In the genomic region with DNA sequence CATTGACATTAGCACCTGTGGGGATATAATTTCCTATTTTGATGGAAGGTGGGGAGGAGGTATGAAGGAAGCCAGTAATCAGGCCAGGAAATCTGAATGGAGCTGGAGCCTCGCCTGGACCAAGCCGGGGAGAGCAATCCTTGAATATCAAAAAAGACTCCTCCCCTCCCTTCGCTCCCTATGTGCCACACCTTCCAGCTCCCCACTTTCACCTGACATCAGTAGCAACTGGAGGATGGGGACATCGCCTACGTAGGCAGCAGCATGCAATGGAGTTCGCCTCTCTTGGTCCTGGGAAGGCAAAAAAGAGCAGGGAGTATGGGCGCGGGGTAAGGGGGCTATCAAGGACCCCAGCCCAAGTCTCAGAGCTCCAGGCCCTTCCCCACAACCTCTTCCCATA, we compare ENCODE assay signal across 1 cellular context.
TF ChIP-seq lines count a peak whose summit lies in the region.

No MANE protein-coding gene starts in this region.

TF ChIP-seq in neural cell, 6 proteins besides CTCF, POLR2A, EP300 and RAD21 (continued from another document):
- TF ChIP-seq, protein P1, sequence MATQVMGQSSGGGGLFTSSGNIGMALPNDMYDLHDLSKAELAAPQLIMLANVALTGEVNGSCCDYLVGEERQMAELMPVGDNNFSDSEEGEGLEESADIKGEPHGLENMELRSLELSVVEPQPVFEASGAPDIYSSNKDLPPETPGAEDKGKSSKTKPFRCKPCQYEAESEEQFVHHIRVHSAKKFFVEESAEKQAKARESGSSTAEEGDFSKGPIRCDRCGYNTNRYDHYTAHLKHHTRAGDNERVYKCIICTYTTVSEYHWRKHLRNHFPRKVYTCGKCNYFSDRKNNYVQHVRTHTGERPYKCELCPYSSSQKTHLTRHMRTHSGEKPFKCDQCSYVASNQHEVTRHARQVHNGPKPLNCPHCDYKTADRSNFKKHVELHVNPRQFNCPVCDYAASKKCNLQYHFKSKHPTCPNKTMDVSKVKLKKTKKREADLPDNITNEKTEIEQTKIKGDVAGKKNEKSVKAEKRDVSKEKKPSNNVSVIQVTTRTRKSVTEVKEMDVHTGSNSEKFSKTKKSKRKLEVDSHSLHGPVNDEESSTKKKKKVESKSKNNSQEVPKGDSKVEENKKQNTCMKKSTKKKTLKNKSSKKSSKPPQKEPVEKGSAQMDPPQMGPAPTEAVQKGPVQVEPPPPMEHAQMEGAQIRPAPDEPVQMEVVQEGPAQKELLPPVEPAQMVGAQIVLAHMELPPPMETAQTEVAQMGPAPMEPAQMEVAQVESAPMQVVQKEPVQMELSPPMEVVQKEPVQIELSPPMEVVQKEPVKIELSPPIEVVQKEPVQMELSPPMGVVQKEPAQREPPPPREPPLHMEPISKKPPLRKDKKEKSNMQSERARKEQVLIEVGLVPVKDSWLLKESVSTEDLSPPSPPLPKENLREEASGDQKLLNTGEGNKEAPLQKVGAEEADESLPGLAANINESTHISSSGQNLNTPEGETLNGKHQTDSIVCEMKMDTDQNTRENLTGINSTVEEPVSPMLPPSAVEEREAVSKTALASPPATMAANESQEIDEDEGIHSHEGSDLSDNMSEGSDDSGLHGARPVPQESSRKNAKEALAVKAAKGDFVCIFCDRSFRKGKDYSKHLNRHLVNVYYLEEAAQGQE (IDR thresholded peaks at IDR 0.05; ENCODE audit: borderline replicate concordance) = no peak
